Comparison of ENCODE assay signal across 17 cellular contexts in the genomic region with DNA sequence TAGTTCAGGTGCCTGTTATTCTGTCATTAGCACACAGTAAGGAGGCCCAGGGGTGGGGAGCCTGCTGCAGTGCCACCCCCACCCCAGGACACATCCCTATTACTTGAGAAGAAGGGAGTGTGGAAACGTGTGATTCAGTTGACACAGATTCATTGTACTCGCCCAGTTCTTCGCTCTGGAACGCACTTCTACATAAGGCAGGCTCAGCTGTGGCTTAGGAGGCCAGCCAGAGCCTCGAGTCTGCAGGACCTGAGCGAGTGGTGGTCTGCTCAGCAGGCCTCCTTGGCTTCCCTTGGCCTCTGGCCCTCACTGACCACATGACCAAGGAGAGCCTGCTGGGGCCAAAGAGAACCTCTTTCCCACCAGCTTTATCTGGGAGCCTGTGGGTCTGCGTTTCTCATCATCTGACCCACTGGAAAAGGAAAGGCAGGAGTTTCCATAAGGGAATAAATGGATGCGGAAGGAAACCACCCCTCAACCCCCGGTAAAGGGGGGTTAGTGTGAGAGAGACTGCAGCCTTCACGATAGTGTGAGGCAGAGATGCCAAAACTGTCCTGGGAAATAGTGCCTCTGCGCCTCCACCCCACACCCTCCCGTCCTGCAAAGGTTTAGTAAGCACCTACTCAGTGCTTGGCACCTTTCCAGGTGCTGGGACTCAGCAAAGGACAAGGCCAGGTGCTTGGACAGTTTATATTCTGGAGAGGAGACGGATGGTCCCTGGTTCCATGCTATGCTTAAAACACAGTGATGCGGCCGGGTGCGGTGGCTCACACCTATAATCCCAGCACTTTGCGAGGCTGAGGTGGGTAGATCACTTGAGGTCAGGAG.
DNase-seq lines count a peak whose midpoint lies in the region; ATAC-seq and TF ChIP-seq lines count a peak whose summit lies in the region.
"Had no signal": no experiment of that assay in that cellular context is flagged by ENCODE, and none has a peak within 500 bp of the region (broad histone marks: within the 10 kb centered on the region; RNA-seq: fewer than 3 reads in every experiment).

No MANE protein-coding gene starts in this region.

- peaks cover 0 to 8% (median 0%) of the 10 kb centered on the region in 11 experiments; a peak in 1 of 22 replicates for H3K36me3 ChIP-seq in BLaER1 treated with 17β-estradiol and CSF1 and Interleukin-3, amounts not matched to agents 10 nM and 100 nM
- H3K36me3 ChIP-seq in prostate gland (no peaks in the 10 kb centered on the region), WERI-Rb-1 (no peaks in the 10 kb centered on the region)
- H3K36me3 ChIP-seq: right lobe of liver had no signal

- H3K36me3 Mint-ChIP-seq in T-helper 17 cell (ENCODE audit: low read depth), result no peaks in the 10 kb centered on the region
- H3K36me3 Mint-ChIP-seq: naive B cell had no signal

- no peaks in the 10 kb centered on the region for H3K27me3 ChIP-seq in BLaER1 treated with 17β-estradiol and CSF1 and Interleukin-3, amounts not matched to agents 10 nM and 100 nM
- no peaks in the 10 kb centered on the region for H3K27me3 ChIP-seq in prostate gland (replicated peaks; ENCODE audit: insufficient read depth)
- no peaks in the 10 kb centered on the region for H3K27me3 ChIP-seq in WERI-Rb-1 (ENCODE audit: insufficient read depth, low read depth, severe bottlenecking)
- H3K27me3 ChIP-seq: body of pancreas, right lobe of liver had no signal

- no peak overlapping the region for H3K4me3 ChIP-seq in BLaER1 treated with 17β-estradiol and CSF1 and Interleukin-3, amounts not matched to agents 10 nM and 100 nM
- no peak overlapping the region for H3K4me3 ChIP-seq in fibroblast of mammary gland (ENCODE audit: control insufficient read depth, low read depth, low read length)
- H3K4me3 ChIP-seq in prostate gland, result no peak overlapping the region
- H3K4me3 ChIP-seq in WERI-Rb-1 (ENCODE audit: low read depth, low read length), result no peak overlapping the region
- H3K4me3 ChIP-seq: body of pancreas, right lobe of liver had no signal

- no peaks in the 10 kb centered on the region for H3K27me3 Mint-ChIP-seq in T-helper 17 cell
- H3K27me3 Mint-ChIP-seq: activated CD8-positive, alpha-beta T cell treated with anti-CD3 and anti-CD28 coated beads for 36 hours; naive B cell had no signal

- peaks cover 18 to 100% (median 90%) of the 10 kb centered on the region in 11 experiments; a peak in 21 of 22 replicates for H4K20me1 ChIP-seq in BLaER1 treated with 17β-estradiol and CSF1 and Interleukin-3, amounts not matched to agents 10 nM and 100 nM

- ATAC-seq in T-helper 17 cell (no peak), GM21515 (IDR thresholded peaks at IDR 0.05; ENCODE audit: unreplicated experiment) (no peak)
- ATAC-seq: activated CD8-positive, alpha-beta T cell treated with anti-CD3 and anti-CD28 coated beads for 36 hours; body of pancreas; right lobe of liver; stimulated activated naive CD8-positive, alpha-beta T cell treated with anti-CD3 and anti-CD28 coated beads, Interleukin-15, Interleukin-2, amounts not matched to agents 100 U/mL and 50 U/mL, for 24 hours had no signal

- peak overlapping the region in 7 of 11 experiments; percentile 18 to 80 (median 40); a peak in 7 of 22 replicates for H3K9ac ChIP-seq in BLaER1 treated with 17β-estradiol and CSF1 and Interleukin-3, amounts not matched to agents 10 nM and 100 nM

- peak overlapping the region in 9 of 11 experiments; percentile 60 to 87 (median 78); a peak in 18 of 22 replicates for H3K27ac ChIP-seq in BLaER1 treated with 17β-estradiol and CSF1 and Interleukin-3, amounts not matched to agents 10 nM and 100 nM
- peak overlapping the region; percentile 62 to 64 for H3K27ac ChIP-seq in prostate gland
- H3K27ac ChIP-seq in WERI-Rb-1, result no peak overlapping the region
- H3K27ac ChIP-seq: body of pancreas, right lobe of liver had no signal

- no peak for TF ChIP-seq POLR2A in prostate gland (IDR thresholded peaks at IDR 0.05)

- DNase-seq in T-helper 17 cell (no peak), fibroblast of mammary gland (ENCODE audit: low read depth) (peak; percentile 55), prostate gland (ENCODE audit: low spot score) (no peak), GM19240 (ENCODE audit: insufficient read length, low spot score) (no peak), WERI-Rb-1 (no peak)
- no peak for DNase-seq in stimulated activated CD8-positive, alpha-beta memory T cell treated with anti-CD3 and anti-CD28 coated beads, Interleukin-4, amount 100 ng/mL, for 48 hours
- DNase-seq: activated CD8-positive, alpha-beta T cell treated with anti-CD3 and anti-CD28 coated beads for 36 hours; activated effector memory CD4-positive, alpha-beta T cell treated with Interleukin-2 at 50 U/mL for 16 hours; KG1; naive B cell; NCI-H1417; NCI-H345; right lobe of liver; stimulated activated naive CD8-positive, alpha-beta T cell treated with anti-CD3 and anti-CD28 coated beads, Interleukin-15, Interleukin-2, amounts not matched to agents 100 U/mL and 50 U/mL, for 24 hours had no signal

- intact Hi-C loops in prostate gland (cut with DNase I), result no loop called here

- H3K4me1 ChIP-seq in BLaER1 treated with 17β-estradiol and CSF1 and Interleukin-3, amounts not matched to agents 10 nM and 100 nM, result peaks cover 89 to 99% (median 94%) of the 10 kb centered on the region in 10 experiments
- no peaks in the 10 kb centered on the region for H3K4me1 ChIP-seq in prostate gland (replicated peaks)
- H3K4me1 ChIP-seq: body of pancreas had no signal

- H3K4me3 Mint-ChIP-seq in T-helper 17 cell, result no peak overlapping the region
- H3K4me3 Mint-ChIP-seq: activated CD8-positive, alpha-beta T cell treated with anti-CD3 and anti-CD28 coated beads for 36 hours; naive B cell had no signal

- peaks cover 24% of the 10 kb centered on the region for H3K4me1 Mint-ChIP-seq in T-helper 17 cell

- 70% methylated on average over 17 of the region's 17 CpGs for WGBS in prostate gland

- no peaks in the 10 kb centered on the region for H3K9me3 ChIP-seq in BLaER1 treated with 17β-estradiol and CSF1 and Interleukin-3, amounts not matched to agents 10 nM and 100 nM (replicated peaks in 1 of 11)
- no peaks in the 10 kb centered on the region for H3K9me3 ChIP-seq in T-helper 17 cell (ENCODE audit: control insufficient read depth, low read length, poor library complexity, severe bottlenecking)
- no peaks in the 10 kb centered on the region for H3K9me3 ChIP-seq in prostate gland
- no peaks in the 10 kb centered on the region for H3K9me3 ChIP-seq in WERI-Rb-1 (ENCODE audit: severe bottlenecking)
- H3K9me3 ChIP-seq: body of pancreas, right lobe of liver had no signal

- H3K4me2 ChIP-seq in BLaER1 treated with 17β-estradiol and CSF1 and Interleukin-3, amounts not matched to agents 10 nM and 100 nM, result peak overlapping the region; percentile 72 to 96 (median 89)

- TF ChIP-seq CTCF in fibroblast of mammary gland (conservative IDR thresholded peaks at IDR 0.05; ENCODE audit: control insufficient read depth, insufficient read depth, low read depth, low read length) (no peak), prostate gland (IDR thresholded peaks at IDR 0.05) (no peak), WERI-Rb-1 (IDR thresholded peaks at IDR 0.05; ENCODE audit: low read depth, low read length) (no peak)

- peak overlapping the region; percentile 34 for H3K27ac Mint-ChIP-seq in T-helper 17 cell
- H3K27ac Mint-ChIP-seq: activated CD8-positive, alpha-beta T cell treated with anti-CD3 and anti-CD28 coated beads for 36 hours had no signal
